ENCODE assay signal across 14 cellular contexts in the genomic region with DNA sequence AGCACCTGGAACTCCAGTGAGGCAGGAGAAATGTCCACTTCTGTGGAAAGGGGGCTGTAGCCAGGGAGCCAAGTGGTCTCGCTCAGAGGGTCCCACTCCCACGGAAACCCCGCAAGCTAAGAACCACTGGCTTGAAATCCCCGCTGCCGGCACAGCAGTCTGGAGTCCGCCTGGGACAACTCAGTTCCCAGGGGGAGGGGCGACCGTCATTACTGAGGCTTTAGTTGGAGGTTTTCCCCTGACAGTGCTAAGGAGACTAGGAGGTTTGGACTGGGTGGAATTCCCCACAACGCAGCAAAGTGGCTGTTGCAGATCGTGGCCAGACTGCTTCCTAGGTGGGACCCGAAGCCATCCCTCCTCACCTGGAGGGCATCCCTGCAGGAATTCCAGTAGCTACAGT. TPM values are rescaled to one million over a fixed set of nuclear protein-coding genes. Genes with fewer than 3 reads are reported as not detected.
DNase-seq lines count a peak whose midpoint lies in the region; ATAC-seq, FAIRE-seq and TF ChIP-seq lines count a peak whose summit lies in the region.
"Not testable (repeated sequence)": the region's sequence is repeated elsewhere in the genome, so short reads cannot be mapped to it uniquely, and the experiment has no call there.
"Had no signal": no experiment of that assay in that cellular context is flagged by ENCODE, and none has a peak within 500 bp of the region (broad histone marks: within the 10 kb centered on the region; RNA-seq: fewer than 3 reads in every experiment).

No MANE protein-coding gene starts in this region.

- not testable (repeated sequence) for H3K4me2 ChIP-seq in GM23338

- FAIRE-seq in urothelium cell line (lab: Jason Lieb, UNC): peak; percentile 71

- POLR2A ChIA-PET in WTC11 (lab: Charles Lee): not testable (repeated sequence)

- H3K9me2 ChIP-seq in GM23338 (ENCODE audit: insufficient read depth): not testable (repeated sequence)

- CTCF ChIA-PET in WTC11 (lab: Charles Lee): not testable (repeated sequence)

- ATAC-seq in GM23338 (peak; percentile 57), WTC11 (peak; percentile 58)

- H3K79me2 ChIP-seq in GM23338 (replicated peaks; ENCODE audit: insufficient read depth): not testable (repeated sequence)

- not testable (repeated sequence) for H3K27me3 ChIP-seq in GM23338 (ENCODE audit: insufficient read depth)

- not testable (repeated sequence) for H3K27ac Mint-ChIP-seq in GM23338, WTC11

- H3K4me3 Mint-ChIP-seq in GM23338, WTC11: not testable (repeated sequence)

- not testable (repeated sequence) for H3K4me1 ChIP-seq in GM23338 (ENCODE audit: insufficient read depth)

- not testable (repeated sequence) for H3K4me1 Mint-ChIP-seq in GM23338, WTC11

- H3F3A ChIP-seq in GM23338 (replicated peaks; ENCODE audit: low read depth): not testable (repeated sequence)

- not testable (repeated sequence) for H3K9me3 Mint-ChIP-seq in GM23338, WTC11

- H3K36me3 ChIP-seq in GM23338 (ENCODE audit: insufficient read depth): not testable (repeated sequence)

- not testable (repeated sequence) for H3K36me3 Mint-ChIP-seq in GM23338 (ENCODE audit: low read depth); WTC11

- DNase-seq in GM23338 (ENCODE audit: low spot score); WTC11 (ENCODE audit: low spot score); urothelium cell line (ENCODE audit: low spot score): not testable (repeated sequence)

- H3K27ac ChIP-seq in GM23338 (ENCODE audit: low read depth): not testable (repeated sequence)

- H2AFZ ChIP-seq in GM23338: not testable (repeated sequence)

- not testable (repeated sequence) for H4K20me1 ChIP-seq in GM23338 (replicated peaks; ENCODE audit: insufficient read depth)

- H3K4me3 ChIP-seq in GM23338: not testable (repeated sequence)

- not testable (repeated sequence) for TF ChIP-seq CTCF in GM23338 (conservative IDR thresholded peaks at IDR 0.05; ENCODE audit: low read depth in 2 of 2); WTC11 (IDR thresholded peaks at IDR 0.05)

- H3K27me3 Mint-ChIP-seq in GM23338 (ENCODE audit: insufficient read depth, low read depth, poor library complexity); WTC11 (ENCODE audit: low read depth): not testable (repeated sequence)

RNA-seq across cellular contexts. Expression of a gene that starts 18.1 kb away (rescaled TPM):
- not detected in 2 replicates for total RNA-seq in GM23338 (2014; rRNA removed; shearing (Covaris generic))
- not detected in 2 replicates for polyA plus RNA-seq in GM23338 (2016; fragmentation: Nextera tagmentation; extraction: Ambion mirVana)
- not detected in 3 replicates for total RNA-seq in WTC11 (2021)
- total RNA-seq: A172; A673; B cell; Calu3; CD4-positive, CD25-positive, alpha-beta regulatory T cell; CD8-positive, alpha-beta T cell had no signal
- polyA plus RNA-seq: AG04450; BJ; CD14-positive monocyte; CD4-positive, alpha-beta memory T cell; CD4-positive, CD25-positive, alpha-beta regulatory T cell; CD8-positive, alpha-beta memory T cell had no signal
